In genomic region chr19:17618281-17618903, GRCh38 we compare ENCODE assay signal across 23 cellular contexts.
"Had no signal": no experiment of that assay in that cellular context is flagged by ENCODE, and none has a peak within 500 bp of the region (broad histone marks: within the 10 kb centered on the region; RNA-seq: fewer than 3 reads in every experiment).

No MANE protein-coding gene starts in this region.

- H3K36me3 ChIP-seq: left ventricle myocardium inferior, pancreas, prostate gland, tibial nerve, upper lobe of left lung, vagina had no signal

- H3K4me2 ChIP-seq: hepatocyte had no signal

- H3K4me1 ChIP-seq: pancreas, prostate gland had no signal

- DNase-seq: islet precursor cell; left ventricle myocardium inferior; midbrain; naive thymus-derived CD4-positive, alpha-beta T cell; nucleus accumbens; pancreas; retina; right cardiac atrium; stimulated activated CD4-positive, alpha-beta T cell treated with anti-CD3 and anti-CD28 coated beads, Interleukin-4, amount 100 ng/mL, for 24 hours; stimulated activated naive CD4-positive, alpha-beta T cell treated with Interleukin-2 at 50 U/mL for 16 hours; stimulated activated naive CD8-positive, alpha-beta T cell treated with anti-CD3 and anti-CD28 coated beads, Interleukin-15, amount 100 ng/mL, for 72 hours; substantia nigra; upper lobe of left lung had no signal

- H3K27ac ChIP-seq: hepatocyte, left ventricle myocardium inferior, pancreas, prostate gland, skin epidermis, tibial nerve, upper lobe of left lung, vagina had no signal

- H3K27me3 ChIP-seq: hepatocyte, vagina had no signal

- H3K9me3 ChIP-seq: mucosa of descending colon, pancreas, prostate gland, vagina had no signal

- FAIRE-seq: pancreas had no signal

- H3K4me3 ChIP-seq: hepatocyte, left ventricle myocardium inferior, mucosa of descending colon, pancreas, prostate gland, skin epidermis, tibial nerve, upper lobe of left lung, vagina had no signal

- H2AFZ ChIP-seq: hepatocyte had no signal

- H3K27ac Mint-ChIP-seq: memory B cell; naive thymus-derived CD4-positive, alpha-beta T cell; natural killer cell treated with Interleukin-12 subunit alpha and Interleukin-12 subunit beta and Interleukin-15 and Interleukin-18, amount 100 ng/mL, for 72 hours; stimulated activated effector memory CD8-positive, alpha-beta T cell treated with anti-CD3 and anti-CD28 coated beads, Interleukin-12 subunit alpha, Interleukin-12 subunit beta, amount 100 ng/mL, for 72 hours; stimulated activated naive CD8-positive, alpha-beta T cell treated with anti-CD3 and anti-CD28 coated beads, Interleukin-15, amount 100 ng/mL, for 72 hours had no signal

- H3K36me3 Mint-ChIP-seq: memory B cell; natural killer cell treated with Interleukin-12 subunit alpha and Interleukin-12 subunit beta and Interleukin-15 and Interleukin-18, amount 100 ng/mL, for 72 hours; stimulated activated effector memory CD8-positive, alpha-beta T cell treated with anti-CD3 and anti-CD28 coated beads, Interleukin-12 subunit alpha, Interleukin-12 subunit beta, amount 100 ng/mL, for 72 hours had no signal

- H3K79me2 ChIP-seq: hepatocyte had no signal

- ATAC-seq: naive thymus-derived CD4-positive, alpha-beta T cell; natural killer cell treated with Interleukin-12 subunit alpha and Interleukin-12 subunit beta and Interleukin-15 and Interleukin-18, amount 100 ng/mL, for 72 hours; right cardiac atrium; sciatic nerve; stimulated activated effector memory CD8-positive, alpha-beta T cell treated with anti-CD3 and anti-CD28 coated beads, Interleukin-12 subunit alpha, Interleukin-12 subunit beta, amount 100 ng/mL, for 72 hours; stimulated activated naive CD8-positive, alpha-beta T cell treated with anti-CD3 and anti-CD28 coated beads, Interleukin-15, amount 100 ng/mL, for 72 hours had no signal

- H3K4me3 Mint-ChIP-seq: memory B cell; natural killer cell treated with Interleukin-12 subunit alpha and Interleukin-12 subunit beta and Interleukin-15 and Interleukin-18, amount 100 ng/mL, for 72 hours; stimulated activated effector memory CD8-positive, alpha-beta T cell treated with anti-CD3 and anti-CD28 coated beads, Interleukin-12 subunit alpha, Interleukin-12 subunit beta, amount 100 ng/mL, for 72 hours; stimulated activated naive CD8-positive, alpha-beta T cell treated with anti-CD3 and anti-CD28 coated beads, Interleukin-15, amount 100 ng/mL, for 72 hours had no signal
